ENCODE assay signal across 15 cellular contexts in the genomic region with DNA sequence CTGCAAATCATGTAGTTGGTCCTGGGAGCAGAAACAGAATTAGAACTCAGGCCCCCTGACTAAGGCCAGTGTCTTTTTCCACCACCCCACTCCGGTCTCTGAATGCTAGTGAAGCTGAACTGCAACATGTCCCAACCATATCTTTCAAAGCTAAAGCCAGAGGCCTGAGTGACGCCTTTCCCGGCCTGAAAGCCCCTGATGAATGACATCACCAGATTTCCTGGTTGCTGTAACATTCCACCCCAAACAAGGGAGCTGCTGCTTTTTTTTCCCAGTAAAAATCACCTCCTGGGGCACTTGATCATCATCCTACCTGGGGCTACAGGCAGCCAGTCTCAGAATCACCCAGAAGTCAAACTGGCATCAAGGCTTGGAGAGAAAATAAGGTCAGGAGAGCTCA.
A peak's percentile ranks its signal among the peaks of the same experiment; 100 is the strongest.
DNase-seq lines count a peak whose midpoint lies in the region; ATAC-seq and TF ChIP-seq lines count a peak whose summit lies in the region.
"Had no signal": no experiment of that assay in that cellular context is flagged by ENCODE, and none has a peak within 500 bp of the region (broad histone marks: within the 10 kb centered on the region; RNA-seq: fewer than 3 reads in every experiment).

No MANE protein-coding gene starts in this region.

- ATAC-seq in HG03175 (IDR thresholded peaks at IDR 0.05; ENCODE audit: unreplicated experiment), result no peak
- no peak for ATAC-seq in stimulated activated memory B cell treated with anti-CD40 and anti-IgM and Interleukin-4, amounts not matched to agents 10 μg/mL and 1 μg/mL and 100 μg/mL, for 72 hours
- ATAC-seq: left colon had no signal

- no peaks in the 10 kb centered on the region for H3K9me3 ChIP-seq in HUES64 (ENCODE audit: insufficient read depth, low read depth, low read length)

- H3K9ac ChIP-seq in HUES64 (ENCODE audit: low read depth, low read length), result no peak overlapping the region; the same call in 1 of the 2 replicates

- H3K4me3 Mint-ChIP-seq in dendritic cell treated with granulocyte-macrophage colony-stimulating factor and Interleukin-4, amounts not matched to agents 40 ng/mL and 50 ng/mL, for 4 days, result no peak overlapping the region
- H3K4me3 Mint-ChIP-seq in stimulated activated memory B cell treated with anti-CD40 and anti-IgM and Interleukin-4, amounts not matched to agents 10 μg/mL and 1 μg/mL and 100 μg/mL, for 72 hours, result no peak overlapping the region
- H3K4me3 Mint-ChIP-seq: activated B cell treated with CpG ODN at 0.5 μM for 24 hours, B cell had no signal

- intact Hi-C loops in dendritic cell treated with granulocyte-macrophage colony-stimulating factor and Interleukin-4, amounts not matched to agents 40 ng/mL and 50 ng/mL, for 4 days (cut with micrococcal nuclease), result loop anchor here (2.0 kb wide), 1 partner anchor 163 kb away; a partner anchor contains a TSS

- H3K4me3 ChIP-seq in AG10803 (ENCODE audit: low read length), result no peak overlapping the region
- no peak overlapping the region for H3K4me3 ChIP-seq in HUES64 (ENCODE audit: low read length)
- no peak overlapping the region for H3K4me3 ChIP-seq in coronary artery

- H3K9me3 Mint-ChIP-seq in dendritic cell treated with granulocyte-macrophage colony-stimulating factor and Interleukin-4, amounts not matched to agents 40 ng/mL and 50 ng/mL, for 4 days, result peaks cover 20% of the 10 kb centered on the region
- peaks cover 3% of the 10 kb centered on the region for H3K9me3 Mint-ChIP-seq in stimulated activated memory B cell treated with anti-CD40 and anti-IgM and Interleukin-4, amounts not matched to agents 10 μg/mL and 1 μg/mL and 100 μg/mL, for 72 hours

- TF ChIP-seq CTCF in AG10803 (conservative IDR thresholded peaks at IDR 0.05; ENCODE audit: low read length) (no peak), coronary artery (IDR thresholded peaks at IDR 0.05) (no peak)

- H3K36me3 Mint-ChIP-seq in dendritic cell treated with granulocyte-macrophage colony-stimulating factor and Interleukin-4, amounts not matched to agents 40 ng/mL and 50 ng/mL, for 4 days (ENCODE audit: low read depth), result peaks cover 11% of the 10 kb centered on the region
- H3K36me3 Mint-ChIP-seq in stimulated activated memory B cell treated with anti-CD40 and anti-IgM and Interleukin-4, amounts not matched to agents 10 μg/mL and 1 μg/mL and 100 μg/mL, for 72 hours, result peaks cover 3% of the 10 kb centered on the region

- 0 out of 2 replicates have a peak overlapping the region, but pooled peaks have one; percentile 40 for H3K27ac ChIP-seq in HUES64 (ENCODE audit: low read depth, low read length)
- H3K27ac ChIP-seq in coronary artery, result no peak overlapping the region

- peak overlapping the region; percentile 97 for H3K27ac Mint-ChIP-seq in dendritic cell treated with granulocyte-macrophage colony-stimulating factor and Interleukin-4, amounts not matched to agents 40 ng/mL and 50 ng/mL, for 4 days
- H3K27ac Mint-ChIP-seq in stimulated activated memory B cell treated with anti-CD40 and anti-IgM and Interleukin-4, amounts not matched to agents 10 μg/mL and 1 μg/mL and 100 μg/mL, for 72 hours, result no peak overlapping the region
- H3K27ac Mint-ChIP-seq: activated B cell treated with CpG ODN at 0.5 μM for 24 hours, B cell had no signal

- peaks cover 58% of the 10 kb centered on the region for H3K4me1 Mint-ChIP-seq in dendritic cell treated with granulocyte-macrophage colony-stimulating factor and Interleukin-4, amounts not matched to agents 40 ng/mL and 50 ng/mL, for 4 days (ENCODE audit: low read depth)
- peaks cover 30% of the 10 kb centered on the region for H3K4me1 Mint-ChIP-seq in stimulated activated memory B cell treated with anti-CD40 and anti-IgM and Interleukin-4, amounts not matched to agents 10 μg/mL and 1 μg/mL and 100 μg/mL, for 72 hours

- DNase-seq in AG10803 (ENCODE audit: low read depth) (peak; percentile 6), left kidney (ENCODE audit: low read depth, low spot score) (peak; percentile 43), GF-D8 (lab: John Stamatoyannopoulos, UW) (no peak), coronary artery (ENCODE audit: low spot score) (no peak)
- DNase-seq: activated B cell treated with CpG ODN at 0.5 μM for 24 hours, activated T-cell treated with anti-CD3 and anti-CD28 coated beads for 4 hours, anterior cingulate cortex, left colon, NCI-H1105 treated with DMSO at 0.1 percent for 48 hours, nucleus accumbens had no signal

- no peaks in the 10 kb centered on the region for H3K36me3 ChIP-seq in HUES64 (ENCODE audit: insufficient read depth, low read length)

- H3K27me3 ChIP-seq in HUES64 (ENCODE audit: insufficient read depth, low read length), result no peaks in the 10 kb centered on the region

- H3K4me1 ChIP-seq in HUES64 (ENCODE audit: insufficient read depth, low read length), result peaks cover 19% of the 10 kb centered on the region

- WGBS in HUES64, result 61% methylated on average over 3 of the region's 3 CpGs

- peaks cover 12% of the 10 kb centered on the region for H3K27me3 Mint-ChIP-seq in dendritic cell treated with granulocyte-macrophage colony-stimulating factor and Interleukin-4, amounts not matched to agents 40 ng/mL and 50 ng/mL, for 4 days
- peaks cover 37% of the 10 kb centered on the region for H3K27me3 Mint-ChIP-seq in stimulated activated memory B cell treated with anti-CD40 and anti-IgM and Interleukin-4, amounts not matched to agents 10 μg/mL and 1 μg/mL and 100 μg/mL, for 72 hours

Comparison
In these comparisons a context has a peak if more than half of its experiments do, and no peak if none do; other contexts are left out.
1. DNase-seq: peak in AG10803 (single experiment) and left kidney (single experiment); none in GF-D8 (single experiment) and coronary artery (single experiment).